Comparison of ENCODE assay signal across 7 cellular contexts in genomic region chr5:1523480-1523792, GRCh38. TPM values are rescaled to one million over a fixed set of nuclear protein-coding genes. Genes with fewer than 3 reads are reported as not detected.
DNase-seq lines count a peak whose midpoint lies in the region; ATAC-seq, FAIRE-seq and TF ChIP-seq lines count a peak whose summit lies in the region.

No MANE protein-coding gene starts in this region.

- peak; percentile 8 for TF ChIP-seq RAD21 in neural cell (conservative IDR thresholded peaks at IDR 0.05)

- TF ChIP-seq POLR2A in GM18505 (IDR thresholded peaks at IDR 0.05; ENCODE audit: borderline replicate concordance, extremely low read depth, insufficient read depth, insufficient read length) (no peak), H54 (IDR thresholded peaks at IDR 0.05; ENCODE audit: low read depth, low read length) (no peak)

- peaks cover 18% of the 10 kb centered on the region in 2 donors for H3K4me1 ChIP-seq in duodenal mucosa (ENCODE audit: control insufficient read depth in 1 of 2, insufficient read depth in 2 of 2, low read length in 2 of 2)

- no peak for TF ChIP-seq CTCF in neural cell (IDR thresholded peaks at IDR 0.05; ENCODE audit: poor library complexity, severe bottlenecking)

- H3K36me3 ChIP-seq in MG63, result peaks cover 43% of the 10 kb centered on the region
- peaks cover 0 to 15% of the 10 kb centered on the region in 2 donors for H3K36me3 ChIP-seq in duodenal mucosa (ENCODE audit: control insufficient read depth in 1 of 2, insufficient read depth in 2 of 2, low read length in 2 of 2)
- H3K36me3 ChIP-seq in neural cell (ENCODE audit: insufficient read depth, low read length), result no peaks in the 10 kb centered on the region

- no peak overlapping the region for H3K4me2 ChIP-seq in neural cell (ENCODE audit: low read length)

- H3K9ac ChIP-seq in duodenal mucosa (ENCODE audit: low read depth in 1 of 2, low read length in 2 of 2), result peak overlapping the region in 1 of 2 donors; percentile 33
- peak overlapping the region; percentile 74 for H3K9ac ChIP-seq in neural cell (ENCODE audit: low read length)

- H3K27ac ChIP-seq in duodenal mucosa (ENCODE audit: low read depth, low read length), result no peak overlapping the region
- H3K27ac ChIP-seq in neural cell (ENCODE audit: low read length), result no peak overlapping the region

- no peaks in the 10 kb centered on the region for H3K9me2 ChIP-seq in neural cell (ENCODE audit: insufficient read depth, low read length)

- peaks cover 11% of the 10 kb centered on the region for H3K79me2 ChIP-seq in neural cell (replicated peaks; ENCODE audit: insufficient read depth, low read length)

- H3K9me3 ChIP-seq in MG63 (no peaks in the 10 kb centered on the region), duodenal mucosa (ENCODE audit: control insufficient read depth in 1 of 2, low read length in 2 of 2) (no peaks in the 10 kb centered on the region), neural cell (ENCODE audit: low read length) (no peaks in the 10 kb centered on the region)

- H3F3A ChIP-seq in neural cell (ENCODE audit: insufficient read depth, low read length, poor library complexity, severe bottlenecking), result no peaks in the 10 kb centered on the region

- peaks cover 20% of the 10 kb centered on the region for H4K20me1 ChIP-seq in neural cell (ENCODE audit: insufficient read depth)

- H2AFZ ChIP-seq in neural cell (ENCODE audit: low read depth, low read length), result no peak overlapping the region

- TF ChIP-seq EP300 in neural cell (conservative IDR thresholded peaks at IDR 0.05; ENCODE audit: poor library complexity, severe bottlenecking), result no peak

- ATAC-seq in GM18505 (IDR thresholded peaks at IDR 0.05; ENCODE audit: unreplicated experiment) (peak; percentile 32), GM21825 (IDR thresholded peaks at IDR 0.05; ENCODE audit: unreplicated experiment) (peak; percentile 30)

- no peaks in the 10 kb centered on the region for H3K27me3 ChIP-seq in MG63
- H3K27me3 ChIP-seq in duodenal mucosa (ENCODE audit: control insufficient read depth in 1 of 2, insufficient read depth in 2 of 2, low read length in 2 of 2), result no peaks in the 10 kb centered on the region
- H3K27me3 ChIP-seq in neural cell (ENCODE audit: insufficient read depth, low read depth, low read length), result no peaks in the 10 kb centered on the region

- no peak for FAIRE-seq in H54 (lab: Jason Lieb, UNC)

- DNase-seq in MG63 (peak; percentile 52), H54 (ENCODE audit: insufficient read length, low spot score) (no peak), middle frontal gyrus (ENCODE audit: extremely low spot score, low spot score) (no peak)

- H3K4me3 ChIP-seq in MG63 (peak overlapping the region; percentile 69), duodenal mucosa (ENCODE audit: low read depth in 1 of 2, low read length in 2 of 2) (peak overlapping the region; percentile 65 to 69), neural cell (ENCODE audit: low read length) (peak overlapping the region; percentile 81)

TF ChIP-seq in neural cell, 6 proteins besides CTCF, POLR2A, EP300 and RAD21:
- TF ChIP-seq POLR2AphosphoS5 (IDR thresholded peaks at IDR 0.05) (no peak), REST (IDR thresholded peaks at IDR 0.05; ENCODE audit: borderline replicate concordance) (no peak)
TF ChIP-seq in neural cell: peak in this region for 0.

RNA-seq across cellular contexts. Expression of gene LPCAT1, which starts 0.3 kb away (rescaled TPM):
- total RNA-seq in MG63 (2014; rRNA removed; shearing (Covaris generic); ENCODE audit: low replicate concordance), result 130 and 166 TPM in 2 replicates
- polyA plus RNA-seq in neural cell, result 61.8 and 63.4 TPM in 2 replicates
- polyA minus RNA-seq in neural cell, result 68.9 and 88.1 TPM in 2 replicates
